ENCODE assay signal across 11 cellular contexts in the genomic region with DNA sequence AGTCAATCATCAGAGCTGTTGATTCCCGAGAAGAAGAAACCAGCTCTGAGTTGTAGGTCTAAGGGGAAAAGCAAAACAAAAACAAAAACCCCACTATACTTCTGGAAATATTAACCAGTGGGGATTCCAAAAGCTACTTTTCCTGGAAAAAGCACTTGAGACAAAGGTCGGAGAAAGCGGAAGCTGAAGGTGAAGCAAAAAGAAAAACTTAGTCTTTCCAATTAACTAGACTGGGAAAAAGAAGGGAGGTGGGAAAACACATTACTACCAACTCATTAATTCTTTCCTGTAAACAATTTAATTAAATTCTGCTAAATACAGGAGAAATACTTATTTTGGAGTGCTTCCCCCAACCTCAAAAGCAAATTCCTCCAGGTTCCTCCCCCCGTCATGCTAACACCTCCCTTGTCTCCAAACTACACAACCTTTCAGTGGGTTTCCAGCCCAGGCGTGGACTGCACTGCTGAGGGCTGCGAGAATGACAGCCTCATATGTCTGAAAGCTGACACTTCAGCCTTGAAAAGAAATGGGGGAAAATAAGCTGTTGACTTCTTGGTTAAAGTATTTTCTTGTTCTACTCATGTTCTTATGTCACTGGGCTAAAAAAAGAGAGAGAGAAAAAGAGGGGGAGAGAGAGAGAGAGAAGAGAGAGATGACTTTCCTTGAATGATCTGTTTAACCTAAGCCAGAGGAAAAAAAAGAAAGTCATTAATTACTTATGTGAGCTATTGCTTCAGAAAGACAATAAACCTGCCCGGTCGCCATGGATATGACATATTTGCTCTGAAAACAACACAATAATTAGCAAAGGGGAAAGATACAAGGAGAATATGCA. TPM values are rescaled to one million over a fixed set of nuclear protein-coding genes. Genes with fewer than 3 reads are reported as not detected.
DNase-seq lines count a peak whose midpoint lies in the region; ATAC-seq and TF ChIP-seq lines count a peak whose summit lies in the region.
"Had no signal": no experiment of that assay in that cellular context is flagged by ENCODE, and none has a peak within 500 bp of the region (broad histone marks: within the 10 kb centered on the region; RNA-seq: fewer than 3 reads in every experiment).

No MANE protein-coding gene starts in this region.

- no peak for DNase-seq in heart left ventricle
- no peak for DNase-seq in heart right ventricle
- peak; percentile 90 for DNase-seq in NCI-H69 (lab: John Stamatoyannopoulos, UW)
- peak; percentile 17 for DNase-seq in kidney glomerular epithelial cell (lab: John Stamatoyannopoulos, UW)
- DNase-seq in transverse colon = no peak
- no peak for DNase-seq in activated T-helper 1 cell treated with anti-CD3 and anti-CD28 coated beads, Interleukin-12 subunit alpha, Interleukin-12 subunit beta, Interleukin-2, Interleukin-4 antibody, amounts not matched to agents 30 ng/mL and 10 ng/mL and 1 ng/mL, durations not matched to agents 14 hours and 24 hours and 36 hours (ENCODE audit: low spot score)
- DNase-seq in RWPE1 (ENCODE audit: low spot score) = no peak
- no peak for DNase-seq in middle frontal gyrus (ENCODE audit: extremely low spot score, low spot score)
- DNase-seq: effector CD8-positive, alpha-beta T cell; right lobe of liver had no signal

- no peaks in the 10 kb centered on the region for H3K36me3 Mint-ChIP-seq in activated T-helper 1 cell treated with anti-CD3 and anti-CD28 coated beads, Interleukin-12 subunit alpha, Interleukin-12 subunit beta, Interleukin-2, Interleukin-4 antibody, amounts not matched to agents 30 ng/mL and 10 ng/mL and 1 ng/mL, durations not matched to agents 14 hours and 24 hours and 36 hours (ENCODE audit: low read depth)

- in situ Hi-C loops in transverse colon (cut with MboI; ENCODE audit: low pct_ligation_motif_present in 1 of 4, low pct_unique_long_range_greater_than_20kb in 1 of 4, low sequenced_read_pairs in 3 of 4) = no loop called here

- H3K4me3 Mint-ChIP-seq in activated T-helper 1 cell treated with anti-CD3 and anti-CD28 coated beads, Interleukin-12 subunit alpha, Interleukin-12 subunit beta, Interleukin-2, Interleukin-4 antibody, amounts not matched to agents 30 ng/mL and 10 ng/mL and 1 ng/mL, durations not matched to agents 14 hours and 24 hours and 36 hours = no peak overlapping the region

- intact Hi-C loops in heart left ventricle (cut with DNase I) (loop anchor here in 8 of 10 donors (5.0 to 10.0 kb wide), 9 partner anchors 34 to 277 kb away; no protein-coding TSS in a partner anchor), heart right ventricle (cut with DNase I) (loop anchor here in 7 of 10 donors (5.0 to 10.0 kb wide), 8 partner anchors 54 to 277 kb away; no protein-coding TSS in a partner anchor), transverse colon (cut with DNase I; ENCODE audit: low total_unique reads) (loop anchor here (10.0 kb wide), 2 partner anchors 57 to 137 kb away; no protein-coding TSS in a partner anchor)
- intact Hi-C loops in activated T-helper 1 cell treated with anti-CD3 and anti-CD28 coated beads, Interleukin-12 subunit alpha, Interleukin-12 subunit beta, Interleukin-2, Interleukin-4 antibody, amounts not matched to agents 30 ng/mL and 10 ng/mL and 1 ng/mL, durations not matched to agents 14 hours and 24 hours and 36 hours (cut with micrococcal nuclease) = loop anchor here (5.0 kb wide), 2 partner anchors 151 to 279 kb away; no protein-coding TSS in a partner anchor

- TF ChIP-seq CTCF in heart left ventricle (IDR thresholded peaks at IDR 0.05) = no peak
- no peak for TF ChIP-seq CTCF in heart right ventricle (IDR thresholded peaks at IDR 0.05)
- TF ChIP-seq CTCF in transverse colon (IDR thresholded peaks at IDR 0.05) = no peak
- no peak for TF ChIP-seq CTCF in RWPE1 (conservative IDR thresholded peaks at IDR 0.05; ENCODE audit: low read depth)

- H3K27me3 ChIP-seq in heart left ventricle = peaks cover 0 to 62% (median 0%) of the 10 kb centered on the region in 9 donors
- H3K27me3 ChIP-seq in heart right ventricle = peaks cover 0 to 88% (median 12%) of the 10 kb centered on the region in 7 donors
- H3K27me3 ChIP-seq in transverse colon = peaks cover 40% of the 10 kb centered on the region
- H3K27me3 ChIP-seq: right lobe of liver had no signal

- H3K27ac Mint-ChIP-seq in activated T-helper 1 cell treated with anti-CD3 and anti-CD28 coated beads, Interleukin-12 subunit alpha, Interleukin-12 subunit beta, Interleukin-2, Interleukin-4 antibody, amounts not matched to agents 30 ng/mL and 10 ng/mL and 1 ng/mL, durations not matched to agents 14 hours and 24 hours and 36 hours = no peak overlapping the region

- peaks cover 5% of the 10 kb centered on the region for H3K4me1 Mint-ChIP-seq in activated T-helper 1 cell treated with anti-CD3 and anti-CD28 coated beads, Interleukin-12 subunit alpha, Interleukin-12 subunit beta, Interleukin-2, Interleukin-4 antibody, amounts not matched to agents 30 ng/mL and 10 ng/mL and 1 ng/mL, durations not matched to agents 14 hours and 24 hours and 36 hours (ENCODE audit: low read depth)

- H3K9me3 ChIP-seq in heart left ventricle (no peaks in the 10 kb centered on the region), heart right ventricle (no peaks in the 10 kb centered on the region), transverse colon (no peaks in the 10 kb centered on the region)
- H3K9me3 ChIP-seq: right lobe of liver had no signal

- no peak for TF ChIP-seq EP300 in transverse colon (IDR thresholded peaks at IDR 0.05; ENCODE audit: low read depth)

- H3K9me3 Mint-ChIP-seq in activated T-helper 1 cell treated with anti-CD3 and anti-CD28 coated beads, Interleukin-12 subunit alpha, Interleukin-12 subunit beta, Interleukin-2, Interleukin-4 antibody, amounts not matched to agents 30 ng/mL and 10 ng/mL and 1 ng/mL, durations not matched to agents 14 hours and 24 hours and 36 hours = no peaks in the 10 kb centered on the region
- H3K9me3 Mint-ChIP-seq: type B pancreatic cell had no signal

- CTCF ChIA-PET in RWPE1 (lab: Yijun Ruan, JAX) = no interaction called here

- H3K4me1 ChIP-seq in heart left ventricle (peaks cover 4 to 80% (median 36%) of the 10 kb centered on the region in 12 donors), heart right ventricle (peaks cover 8 to 81% (median 55%) of the 10 kb centered on the region in 9 donors), transverse colon (peaks cover 0 to 74% (median 33%) of the 10 kb centered on the region in 4 donors)

- H3K4me3 ChIP-seq in heart left ventricle = no peak overlapping the region
- no peak overlapping the region for H3K4me3 ChIP-seq in heart right ventricle
- peak overlapping the region in 1 of 4 donors; percentile 27 for H3K4me3 ChIP-seq in transverse colon
- H3K4me3 ChIP-seq: right lobe of liver had no signal

- ATAC-seq in heart left ventricle (no peak), heart right ventricle (no peak)
- ATAC-seq: right lobe of liver had no signal

- WGBS in heart left ventricle, 4 donors = 29 to 40% (median 34%) methylated on average over 8 of the region's 8 CpGs
- 25 to 37% methylated on average over 8 of the region's 8 CpGs for WGBS in heart right ventricle, 2 donors
- 25 to 27% methylated on average over 7 to 8 of the region's 8 CpGs for WGBS in transverse colon (ENCODE audit: low coverage in 1 of 2), 2 donors

- H3K27ac ChIP-seq in heart left ventricle = peak overlapping the region in 8 of 12 donors; percentile 12 to 95 (median 58)
- peak overlapping the region in 5 of 10 donors; percentile 20 to 65 (median 35) for H3K27ac ChIP-seq in heart right ventricle
- peak overlapping the region; percentile 90 to 97 (median 95) for H3K27ac ChIP-seq in transverse colon
- no peak overlapping the region for H3K27ac ChIP-seq in RWPE1
- H3K27ac ChIP-seq: right lobe of liver had no signal

- H3K36me3 ChIP-seq in heart left ventricle (no peaks in the 10 kb centered on the region), heart right ventricle (no peaks in the 10 kb centered on the region), transverse colon (no peaks in the 10 kb centered on the region)
- H3K36me3 ChIP-seq: right lobe of liver had no signal

- peaks cover 32% of the 10 kb centered on the region for H3K27me3 Mint-ChIP-seq in activated T-helper 1 cell treated with anti-CD3 and anti-CD28 coated beads, Interleukin-12 subunit alpha, Interleukin-12 subunit beta, Interleukin-2, Interleukin-4 antibody, amounts not matched to agents 30 ng/mL and 10 ng/mL and 1 ng/mL, durations not matched to agents 14 hours and 24 hours and 36 hours (ENCODE audit: insufficient read depth)

- TF ChIP-seq POLR2A in heart left ventricle (IDR thresholded peaks at IDR 0.05) (no peak), transverse colon (IDR thresholded peaks at IDR 0.05) (no peak)

- POLR2A ChIA-PET in RWPE1 (lab: Yijun Ruan, JAX; ENCODE audit: low non-redundant PET) = interaction anchor here (0.6 kb wide), 1 partner anchor 110 kb away, joined by 4 read pairs; no protein-coding TSS in a partner anchor

RNA-seq across cellular contexts. Expression of gene CASZ1, which starts 5.1 kb away (rescaled TPM):
- total RNA-seq in heart left ventricle (10 to 100 TPM; 39.5 to 84.9 (median 63.2) TPM), heart right ventricle (10 to 100 TPM; 54.4 to 79.8 (median 66.1) TPM), transverse colon (100 to 1,000 TPM in 2 of 4 donors, 10 to 100 TPM in 2; 39.1 to 215 (median 115) TPM)
- polyA plus RNA-seq in heart left ventricle (10 to 100 TPM; 28.8 to 50.0 TPM), heart right ventricle (10 to 100 TPM; 19.5 to 44.9 TPM)
- total RNA-seq in activated T-helper 1 cell treated with anti-CD3 and anti-CD28 coated beads, Interleukin-12 subunit alpha, Interleukin-12 subunit beta, Interleukin-2, Interleukin-4 antibody, amounts not matched to agents 30 ng/mL and 10 ng/mL and 1 ng/mL, durations not matched to agents 14 hours and 24 hours and 36 hours = 8.0 and 11.7 TPM in 2 replicates

Comparison
In these comparisons a context has a peak if more than half of its experiments do, and no peak if none do; other contexts are left out.
1. DNase-seq: peak in NCI-H69 (single experiment) and kidney glomerular epithelial cell (single experiment); none in heart left ventricle (0 of 5), heart right ventricle (0 of 2), transverse colon (single experiment), activated T-helper 1 cell treated with anti-CD3 and anti-CD28 coated beads, Interleukin-12 subunit alpha, Interleukin-12 subunit beta, Interleukin-2, Interleukin-4 antibody, amounts not matched to agents 30 ng/mL and 10 ng/mL and 1 ng/mL, durations not matched to agents 14 hours and 24 hours and 36 hours (single experiment), RWPE1 (single experiment) and middle frontal gyrus (single experiment).